In the genomic region with DNA sequence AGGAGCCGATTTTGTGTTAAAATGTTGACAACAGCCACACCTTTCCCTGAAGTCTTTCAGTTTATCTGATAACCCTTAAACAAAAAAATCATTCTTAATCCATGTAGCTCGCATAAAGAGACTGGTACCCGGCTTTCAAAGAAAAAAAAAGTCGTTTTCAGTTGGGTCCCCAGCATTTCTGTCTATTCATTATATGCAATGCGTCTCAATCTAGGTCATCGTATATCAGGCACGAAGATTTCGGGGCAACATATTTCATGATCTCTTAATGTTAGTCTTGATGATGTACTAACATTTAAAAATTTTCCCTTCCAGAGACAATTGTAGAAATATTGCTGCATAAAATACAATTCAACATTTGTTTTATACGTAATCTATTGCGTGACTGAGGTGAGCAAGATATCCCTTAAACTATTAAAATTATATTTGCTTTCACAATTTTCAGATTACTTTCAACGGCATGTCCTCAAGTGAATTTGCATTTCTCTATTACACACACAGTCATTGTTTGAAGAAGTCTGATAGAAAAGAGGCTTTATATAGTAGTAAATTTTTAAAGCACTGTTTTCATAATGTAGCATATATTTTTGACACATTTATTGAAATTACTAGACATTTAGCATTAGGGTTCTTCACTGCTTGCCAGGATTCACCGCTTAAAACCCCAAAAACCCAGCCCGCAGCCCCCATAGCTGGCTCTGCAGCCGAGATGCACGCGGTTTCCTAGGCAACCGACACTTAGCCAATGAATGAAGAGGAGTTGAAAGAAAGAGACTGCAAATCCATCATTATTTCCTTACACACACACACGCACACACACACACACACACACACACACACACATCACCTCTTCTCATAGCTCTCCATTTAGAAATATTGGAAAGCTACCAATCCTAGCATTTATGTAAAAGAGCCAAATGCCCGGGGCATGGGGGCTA, we compare ENCODE assay signal across 8 cellular contexts. TPM values are rescaled to one million over a fixed set of nuclear protein-coding genes. Genes with fewer than 3 reads are reported as not detected.
DNase-seq lines count a peak whose midpoint lies in the region; ATAC-seq and TF ChIP-seq lines count a peak whose summit lies in the region.

No MANE protein-coding gene starts in this region.

- peak overlapping the region; percentile 81 for H3K4me3 Mint-ChIP-seq in activated T-helper 17 cell treated with anti-CD3 and anti-CD28 coated beads, Interleukin-2, amount 50 U/mL, for 72 hours
- no peak overlapping the region for H3K4me3 Mint-ChIP-seq in activated T-helper 2 cell treated with anti-CD3 and anti-CD28 coated beads, Interferon-gamma antibody, Interleukin-2, Interleukin-4, amounts not matched to agents 10 μg/mL and 5 μg/mL and 100 μg/mL, durations not matched to agents 14 hours and 24 hours and 36 hours (ENCODE audit: low read depth)

- H3K9me3 Mint-ChIP-seq in activated T-helper 17 cell treated with anti-CD3 and anti-CD28 coated beads, Interleukin-2, amount 50 U/mL, for 72 hours: no peaks in the 10 kb centered on the region
- no peaks in the 10 kb centered on the region for H3K9me3 Mint-ChIP-seq in activated T-helper 2 cell treated with anti-CD3 and anti-CD28 coated beads, Interferon-gamma antibody, Interleukin-2, Interleukin-4, amounts not matched to agents 10 μg/mL and 5 μg/mL and 100 μg/mL, durations not matched to agents 14 hours and 24 hours and 36 hours

- no peak for DNase-seq in AG09309 (ENCODE audit: low read depth)
- peak; percentile 95 for DNase-seq in NCI-H1105 (lab: John Stamatoyannopoulos, UW)
- DNase-seq in hypothalamus (lab: John Stamatoyannopoulos, UW): peak in 31 of 51 donors; percentile 19 to 86 (median 55)
- no peak for DNase-seq in sciatic nerve (ENCODE audit: low spot score)
- DNase-seq in RPMI8226: no peak
- no peak for DNase-seq in activated T-helper 2 cell treated with anti-CD3 and anti-CD28 coated beads, Interferon-gamma antibody, Interleukin-2, Interleukin-4, amounts not matched to agents 10 μg/mL and 5 μg/mL and 100 μg/mL, durations not matched to agents 14 hours and 24 hours and 36 hours (ENCODE audit: low spot score)

- peaks cover 14% of the 10 kb centered on the region for H3K4me1 Mint-ChIP-seq in activated T-helper 17 cell treated with anti-CD3 and anti-CD28 coated beads, Interleukin-2, amount 50 U/mL, for 72 hours
- H3K4me1 Mint-ChIP-seq in activated T-helper 2 cell treated with anti-CD3 and anti-CD28 coated beads, Interferon-gamma antibody, Interleukin-2, Interleukin-4, amounts not matched to agents 10 μg/mL and 5 μg/mL and 100 μg/mL, durations not matched to agents 14 hours and 24 hours and 36 hours (ENCODE audit: low read depth): peaks cover 29% of the 10 kb centered on the region

- H3K36me3 Mint-ChIP-seq in activated T-helper 17 cell treated with anti-CD3 and anti-CD28 coated beads, Interleukin-2, amount 50 U/mL, for 72 hours (ENCODE audit: low read depth): peaks cover 6% of the 10 kb centered on the region
- H3K36me3 Mint-ChIP-seq in activated T-helper 2 cell treated with anti-CD3 and anti-CD28 coated beads, Interferon-gamma antibody, Interleukin-2, Interleukin-4, amounts not matched to agents 10 μg/mL and 5 μg/mL and 100 μg/mL, durations not matched to agents 14 hours and 24 hours and 36 hours (ENCODE audit: low read depth): peaks cover 3% of the 10 kb centered on the region

- no peak for ATAC-seq in activated T-helper 17 cell treated with anti-CD3 and anti-CD28 coated beads, Interleukin-2, amount 50 U/mL, for 72 hours (replicated peaks)
- ATAC-seq in sciatic nerve: peak; percentile 1
- no peak for ATAC-seq in HG03139 (IDR thresholded peaks at IDR 0.05; ENCODE audit: unreplicated experiment)

- peak overlapping the region; percentile 76 for H3K4me3 ChIP-seq in AG09309 (ENCODE audit: control insufficient read depth, low read depth, low read length)

- intact Hi-C loops in sciatic nerve (cut with DNase I): no loop called here
- intact Hi-C loops in activated T-helper 2 cell treated with anti-CD3 and anti-CD28 coated beads, Interferon-gamma antibody, Interleukin-2, Interleukin-4, amounts not matched to agents 10 μg/mL and 5 μg/mL and 100 μg/mL, durations not matched to agents 14 hours and 24 hours and 36 hours (cut with micrococcal nuclease): loop anchor here (2.0 to 10.0 kb wide), 2 partner anchors 226 to 1836 kb away; a partner anchor contains a TSS

- no peak overlapping the region for H3K27ac Mint-ChIP-seq in activated T-helper 17 cell treated with anti-CD3 and anti-CD28 coated beads, Interleukin-2, amount 50 U/mL, for 72 hours
- H3K27ac Mint-ChIP-seq in activated T-helper 2 cell treated with anti-CD3 and anti-CD28 coated beads, Interferon-gamma antibody, Interleukin-2, Interleukin-4, amounts not matched to agents 10 μg/mL and 5 μg/mL and 100 μg/mL, durations not matched to agents 14 hours and 24 hours and 36 hours: no peak overlapping the region

- no peak for TF ChIP-seq CTCF in AG09309 (IDR thresholded peaks at IDR 0.05; ENCODE audit: control insufficient read depth, insufficient read depth, low read depth, low read length, missing control alignments)

- peaks cover 66% of the 10 kb centered on the region for H3K27me3 Mint-ChIP-seq in activated T-helper 17 cell treated with anti-CD3 and anti-CD28 coated beads, Interleukin-2, amount 50 U/mL, for 72 hours
- H3K27me3 Mint-ChIP-seq in activated T-helper 2 cell treated with anti-CD3 and anti-CD28 coated beads, Interferon-gamma antibody, Interleukin-2, Interleukin-4, amounts not matched to agents 10 μg/mL and 5 μg/mL and 100 μg/mL, durations not matched to agents 14 hours and 24 hours and 36 hours (ENCODE audit: low read depth): peaks cover 83% of the 10 kb centered on the region

RNA-seq across cellular contexts. Expression of a gene that starts 3.1 kb away (rescaled TPM):
- total RNA-seq in activated T-helper 17 cell treated with anti-CD3 and anti-CD28 coated beads, Interleukin-2, amount 50 U/mL, for 72 hours: under 1 TPM in 1 of 2 donors, not detected in 1; 0.35 TPM
- 39.4 TPM for total RNA-seq in sciatic nerve
- total RNA-seq in activated T-helper 2 cell treated with anti-CD3 and anti-CD28 coated beads, Interferon-gamma antibody, Interleukin-2, Interleukin-4, amounts not matched to agents 10 μg/mL and 5 μg/mL and 100 μg/mL, durations not matched to agents 14 hours and 24 hours and 36 hours: 0.41 and 0.60 TPM in 2 replicates

RNA-seq across cellular contexts. Expression of a gene that starts 28.2 kb away (rescaled TPM):
- total RNA-seq in activated T-helper 17 cell treated with anti-CD3 and anti-CD28 coated beads, Interleukin-2, amount 50 U/mL, for 72 hours: 10 to 100 TPM; 17.0 to 24.7 TPM
- total RNA-seq in sciatic nerve: 21.2 TPM
- 26.4 and 30.9 TPM in 2 replicates for total RNA-seq in activated T-helper 2 cell treated with anti-CD3 and anti-CD28 coated beads, Interferon-gamma antibody, Interleukin-2, Interleukin-4, amounts not matched to agents 10 μg/mL and 5 μg/mL and 100 μg/mL, durations not matched to agents 14 hours and 24 hours and 36 hours

Comparison
In these comparisons a context has a peak if more than half of its experiments do, and no peak if none do; other contexts are left out.
1. DNase-seq: peak in NCI-H1105 (single experiment) and hypothalamus (31 of 51); none in AG09309 (single experiment), sciatic nerve (single experiment), RPMI8226 (single experiment) and activated T-helper 2 cell treated with anti-CD3 and anti-CD28 coated beads, Interferon-gamma antibody, Interleukin-2, Interleukin-4, amounts not matched to agents 10 μg/mL and 5 μg/mL and 100 μg/mL, durations not matched to agents 14 hours and 24 hours and 36 hours (single experiment).
2. RNA of a gene that starts 3.1 kb away (total RNA-seq): 39.4 TPM in sciatic nerve (single experiment); 0.41 to 0.60 TPM in activated T-helper 2 cell treated with anti-CD3 and anti-CD28 coated beads, Interferon-gamma antibody, Interleukin-2, Interleukin-4, amounts not matched to agents 10 μg/mL and 5 μg/mL and 100 μg/mL, durations not matched to agents 14 hours and 24 hours and 36 hours and 0.35 TPM in activated T-helper 17 cell treated with anti-CD3 and anti-CD28 coated beads, Interleukin-2, amount 50 U/mL, for 72 hours; every median in the first group is over 10 times any median in the second.